In the genomic region with DNA sequence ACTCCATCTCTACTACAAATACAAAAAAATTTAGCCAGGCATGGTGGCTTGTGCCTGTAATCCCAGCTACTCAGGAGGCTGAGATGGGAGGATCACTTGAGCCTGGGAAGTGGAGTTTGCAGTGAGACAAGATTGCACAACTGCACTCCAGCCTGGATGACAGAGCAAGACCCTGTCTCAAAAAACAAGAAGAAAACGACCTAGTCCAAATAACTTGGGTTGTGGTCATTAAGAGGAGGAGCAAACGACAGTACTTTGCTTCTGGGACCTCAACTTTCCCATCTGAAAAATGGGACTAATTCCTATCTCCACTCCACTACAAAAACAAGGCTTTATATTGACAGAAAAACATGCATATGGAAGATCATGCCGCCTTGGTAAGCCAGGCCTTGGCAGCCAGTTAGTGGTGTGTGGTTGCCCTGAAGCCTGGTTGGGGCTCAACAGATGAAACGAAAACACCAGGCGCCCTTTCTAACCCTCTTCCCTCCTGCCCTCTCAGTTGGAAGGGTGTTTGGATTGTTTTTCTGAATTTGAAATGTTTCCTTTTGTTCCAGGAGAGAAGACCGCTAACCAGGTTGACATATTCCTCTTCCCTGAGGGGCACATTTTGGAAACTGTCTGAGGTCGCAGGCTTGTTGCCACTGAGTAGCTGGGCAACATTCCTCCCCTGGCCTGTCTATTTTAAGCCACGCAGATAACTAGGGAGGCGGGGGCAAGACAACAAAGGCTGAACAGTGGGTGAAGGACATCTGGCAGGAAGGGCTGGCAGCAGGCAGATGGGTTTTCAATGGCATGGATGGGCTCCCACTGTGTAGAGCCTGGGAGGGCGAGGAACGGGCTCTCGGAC, we compare ENCODE assay signal across 13 cellular contexts. TPM values are rescaled to one million over a fixed set of nuclear protein-coding genes. Genes with fewer than 3 reads are reported as not detected.
DNase-seq lines count a peak whose midpoint lies in the region; ATAC-seq and TF ChIP-seq lines count a peak whose summit lies in the region.
"Had no signal": no experiment of that assay in that cellular context is flagged by ENCODE, and none has a peak within 500 bp of the region (broad histone marks: within the 10 kb centered on the region; RNA-seq: fewer than 3 reads in every experiment).

No MANE protein-coding gene starts in this region.

- H3K27ac ChIP-seq in right atrium auricular region, result peak overlapping the region; percentile 66 to 79
- H3K27ac ChIP-seq: brain microvascular endothelial cell, KMS-11 had no signal

- no peak for TF ChIP-seq CTCF in right atrium auricular region (IDR thresholded peaks at IDR 0.05)

- DNase-seq in NCI-H1105 (lab: John Stamatoyannopoulos, UW) (peak; percentile 15), RPMI7951 (ENCODE audit: low read depth) (peak; percentile 85), right atrium auricular region (ENCODE audit: low spot score) (no peak), SW480 (ENCODE audit: low spot score) (no peak)
- no peak for DNase-seq in activated CD4-positive, alpha-beta T cell treated with anti-CD3 and anti-CD28 coated beads, Interleukin-2, amount 50 U/mL, for 48 hours
- no peak for DNase-seq in stimulated activated CD4-positive, alpha-beta T cell treated with anti-CD3 and anti-CD28 coated beads, Interleukin-4, amount 100 ng/mL, for 1 hour
- DNase-seq: activated CD4-positive, alpha-beta T cell treated with anti-CD3 and anti-CD28 coated beads, Interleukin-2, amount 50 U/mL, for 4 hours; brain microvascular endothelial cell; foreskin melanocyte; naive thymus-derived CD8-positive, alpha-beta T cell had no signal

- TF ChIP-seq POLR2A in GM18505 (IDR thresholded peaks at IDR 0.05; ENCODE audit: borderline replicate concordance, extremely low read depth, insufficient read depth, insufficient read length), result no peak

- H3K4me3 ChIP-seq in right atrium auricular region, result no peak overlapping the region

- no peaks in the 10 kb centered on the region for H3K27me3 Mint-ChIP-seq in stimulated activated memory B cell treated with anti-CD40 and anti-IgM and Interleukin-4, amounts not matched to agents 10 μg/mL and 1 μg/mL and 100 μg/mL, for 72 hours

- no peaks in the 10 kb centered on the region for H3K9me3 ChIP-seq in right atrium auricular region

- H3K4me1 Mint-ChIP-seq in stimulated activated memory B cell treated with anti-CD40 and anti-IgM and Interleukin-4, amounts not matched to agents 10 μg/mL and 1 μg/mL and 100 μg/mL, for 72 hours, result no peaks in the 10 kb centered on the region

- H3K4me1 ChIP-seq in right atrium auricular region, result peaks cover 0 to 13% of the 10 kb centered on the region in 2 donors

- H3K9me3 Mint-ChIP-seq in stimulated activated memory B cell treated with anti-CD40 and anti-IgM and Interleukin-4, amounts not matched to agents 10 μg/mL and 1 μg/mL and 100 μg/mL, for 72 hours, result no peaks in the 10 kb centered on the region
- H3K9me3 Mint-ChIP-seq: naive thymus-derived CD8-positive, alpha-beta T cell had no signal

- no peaks in the 10 kb centered on the region for H3K36me3 ChIP-seq in right atrium auricular region
- H3K36me3 ChIP-seq: brain microvascular endothelial cell had no signal

- no peaks in the 10 kb centered on the region for H3K27me3 ChIP-seq in right atrium auricular region
- H3K27me3 ChIP-seq: brain microvascular endothelial cell had no signal

- no peaks in the 10 kb centered on the region for H3K36me3 Mint-ChIP-seq in stimulated activated memory B cell treated with anti-CD40 and anti-IgM and Interleukin-4, amounts not matched to agents 10 μg/mL and 1 μg/mL and 100 μg/mL, for 72 hours
- H3K36me3 Mint-ChIP-seq: naive thymus-derived CD8-positive, alpha-beta T cell had no signal

- peak overlapping the region; percentile 23 for H3K27ac Mint-ChIP-seq in stimulated activated memory B cell treated with anti-CD40 and anti-IgM and Interleukin-4, amounts not matched to agents 10 μg/mL and 1 μg/mL and 100 μg/mL, for 72 hours

- H3K4me3 Mint-ChIP-seq in stimulated activated memory B cell treated with anti-CD40 and anti-IgM and Interleukin-4, amounts not matched to agents 10 μg/mL and 1 μg/mL and 100 μg/mL, for 72 hours, result no peak overlapping the region
- H3K4me3 Mint-ChIP-seq: naive thymus-derived CD8-positive, alpha-beta T cell had no signal

- no peak for ATAC-seq in stimulated activated memory B cell treated with anti-CD40 and anti-IgM and Interleukin-4, amounts not matched to agents 10 μg/mL and 1 μg/mL and 100 μg/mL, for 72 hours
- no peak for ATAC-seq in GM18505 (IDR thresholded peaks at IDR 0.05; ENCODE audit: unreplicated experiment)
- ATAC-seq: naive thymus-derived CD8-positive, alpha-beta T cell had no signal

RNA-seq across cellular contexts. Expression of gene VPS37B, which starts 13.7 kb away (rescaled TPM):
- 35.8 and 56.9 TPM in 2 replicates for total RNA-seq in RPMI7951 (2014; rRNA removed; shearing (Covaris generic))
- 10 to 100 TPM; 28.5 to 41.1 TPM for total RNA-seq in right atrium auricular region

RNA-seq across cellular contexts. Expression of gene ABCB9, which starts 56.6 kb away (rescaled TPM):
- total RNA-seq in RPMI7951 (2014; rRNA removed; shearing (Covaris generic)), result 7.0 and 10.9 TPM in 2 replicates
- total RNA-seq in right atrium auricular region, result 1 to 10 TPM; 4.9 to 5.7 TPM

Comparison
In these comparisons a context has a peak if more than half of its experiments do, and no peak if none do; other contexts are left out.
1. DNase-seq: peak in NCI-H1105 (single experiment) and RPMI7951 (single experiment); none in right atrium auricular region (single experiment), SW480 (single experiment), activated CD4-positive, alpha-beta T cell treated with anti-CD3 and anti-CD28 coated beads, Interleukin-2, amount 50 U/mL, for 48 hours (0 of 2) and stimulated activated CD4-positive, alpha-beta T cell treated with anti-CD3 and anti-CD28 coated beads, Interleukin-4, amount 100 ng/mL, for 1 hour (single experiment).